In genomic region chr6:34236423-34237315, GRCh38 we compare ENCODE assay signal across 1 cellular context.
A peak's percentile ranks its signal among the peaks of the same experiment; 100 is the strongest.
TF ChIP-seq lines count a peak whose summit lies in the region.

Gene HMGA1, plus strand, starts transcription at chr6:34236873. Its CDS starts 3,908 bp downstream, at chr6:34240781.

TF ChIP-seq in HepG2, 621 proteins besides CTCF, POLR2A, EP300 and RAD21 (continued from another document and continues in another):
- TF ChIP-seq NFATC3 (CRISPR knock-in tag; IDR thresholded peaks at IDR 0.05) (no peak), NCOA1 (CRISPR knock-in tag; IDR thresholded peaks at IDR 0.05) (no peak), ZBED4 (CRISPR knock-in tag; IDR thresholded peaks at IDR 0.05; ENCODE audit: borderline replicate concordance) (no peak), KLF11 (CRISPR knock-in tag; IDR thresholded peaks at IDR 0.05) (no peak), MIER3 (CRISPR knock-in tag; IDR thresholded peaks at IDR 0.05; ENCODE audit: borderline replicate concordance) (no peak), SAFB2 (CRISPR knock-in tag; IDR thresholded peaks at IDR 0.05; ENCODE audit: borderline replicate concordance, low read depth) (peak; percentile 59; the same call in 1 of the 2 replicates), KDM5B (CRISPR knock-in tag; IDR thresholded peaks at IDR 0.05; ENCODE audit: borderline replicate concordance) (peak; percentile 74; the same call in 1 of the 2 replicates), CHD4 (IDR thresholded peaks at IDR 0.05; ENCODE audit: borderline replicate concordance, low read length) (no peak), ZNF205 (CRISPR knock-in tag; IDR thresholded peaks at IDR 0.05) (no peak), ZNF331 (CRISPR knock-in tag; IDR thresholded peaks at IDR 0.05) (0 out of 2 replicates have a peak, but pooled peaks have one; percentile 16), SAP130 (CRISPR knock-in tag; IDR thresholded peaks at IDR 0.05; ENCODE audit: low read depth) (peak; percentile 40; the same call in 1 of the 2 replicates), ZBTB14 (CRISPR knock-in tag; IDR thresholded peaks at IDR 0.05) (peak; percentile 21; the same call in 1 of the 2 replicates), PAF1 (CRISPR knock-in tag; IDR thresholded peaks at IDR 0.05) (no peak), ZNF563 (CRISPR knock-in tag; IDR thresholded peaks at IDR 0.05) (peak; percentile 71; the same call in 1 of the 2 replicates), MIXL1 (CRISPR knock-in tag; IDR thresholded peaks at IDR 0.05) (peak; percentile 68), HOXA3 (CRISPR knock-in tag; IDR thresholded peaks at IDR 0.05) (0 out of 2 replicates have a peak, but pooled peaks have one; percentile 19), ZNF704 (CRISPR knock-in tag; IDR thresholded peaks at IDR 0.05; ENCODE audit: borderline replicate concordance) (0 out of 2 replicates have a peak, but pooled peaks have one; percentile 42), HDAC1 (CRISPR knock-in tag; IDR thresholded peaks at IDR 0.05) (peak; percentile 33; the same call in 1 of the 2 replicates), CREB1 (IDR thresholded peaks at IDR 0.05) (0 out of 2 replicates have a peak, but pooled peaks have one; percentile 2), CREB1 (CRISPR knock-in tag; IDR thresholded peaks at IDR 0.05) (no peak), ZNF816 (CRISPR knock-in tag; IDR thresholded peaks at IDR 0.05; ENCODE audit: borderline replicate concordance) (no peak; the same call in 1 of the 2 replicates), ZNF766 (CRISPR knock-in tag; IDR thresholded peaks at IDR 0.05; ENCODE audit: borderline replicate concordance) (no peak; the same call in 1 of the 2 replicates), SP1 (IDR thresholded peaks at IDR 0.05) (no peak), SP1 (CRISPR knock-in tag; IDR thresholded peaks at IDR 0.05) (peak; percentile 83), ZNF557 (CRISPR knock-in tag; IDR thresholded peaks at IDR 0.05) (no peak), PCBP1 (IDR thresholded peaks at IDR 0.05; ENCODE audit: borderline replicate concordance, low read depth, low read length) (no peak), TP53 (CRISPR knock-in tag; conservative IDR thresholded peaks at IDR 0.05) (no peak), SP4 (CRISPR knock-in tag; IDR thresholded peaks at IDR 0.05) (peak; percentile 75), ZNF264 (CRISPR knock-in tag; IDR thresholded peaks at IDR 0.05) (no peak), ADNP (CRISPR knock-in tag; IDR thresholded peaks at IDR 0.05) (no peak), ZNF431 (CRISPR knock-in tag; IDR thresholded peaks at IDR 0.05; ENCODE audit: borderline replicate concordance, low read depth) (no peak), SETDB1 (CRISPR knock-in tag; IDR thresholded peaks at IDR 0.05; ENCODE audit: borderline replicate concordance) (no peak), ZMAT3 (CRISPR knock-in tag; conservative IDR thresholded peaks at IDR 0.05) (no peak), KDM3A (CRISPR knock-in tag; IDR thresholded peaks at IDR 0.05; ENCODE audit: low read depth) (no peak; the same call in 1 of the 2 replicates), CBX5 (CRISPR knock-in tag; IDR thresholded peaks at IDR 0.05; ENCODE audit: borderline replicate concordance) (no peak; the same call in 1 of the 2 replicates), HNRNPK (IDR thresholded peaks at IDR 0.05; ENCODE audit: low read depth, low read length, poor library complexity, severe bottlenecking) (no peak), ZNF18 (CRISPR knock-in tag; IDR thresholded peaks at IDR 0.05; ENCODE audit: insufficient replicate concordance) (no peak), ISX (CRISPR knock-in tag; conservative IDR thresholded peaks at IDR 0.05) (no peak), ZNF772 (CRISPR knock-in tag; IDR thresholded peaks at IDR 0.05) (0 out of 2 replicates have a peak, but pooled peaks have one; percentile 63), ZFP36L1 (CRISPR knock-in tag; IDR thresholded peaks at IDR 0.05) (0 out of 2 replicates have a peak, but pooled peaks have one; percentile 61), CBX2 (IDR thresholded peaks at IDR 0.05; ENCODE audit: low read depth, low read length) (no peak), CBX2 (CRISPR knock-in tag; IDR thresholded peaks at IDR 0.05; ENCODE audit: low read depth) (no peak), NONO (IDR thresholded peaks at IDR 0.05) (no peak), NONO (CRISPR knock-in tag; conservative IDR thresholded peaks at IDR 0.05) (no peak), SALL1 (CRISPR knock-in tag; IDR thresholded peaks at IDR 0.05) (no peak), NR0B2 (CRISPR knock-in tag; IDR thresholded peaks at IDR 0.05) (peak; percentile 54; the same call in 1 of the 2 replicates), NFKBIZ (CRISPR knock-in tag; IDR thresholded peaks at IDR 0.05) (no peak), GFI1 (CRISPR knock-in tag; IDR thresholded peaks at IDR 0.05; ENCODE audit: borderline replicate concordance) (peak; percentile 69; the same call in 1 of the 2 replicates), ZSCAN25 (CRISPR knock-in tag; IDR thresholded peaks at IDR 0.05) (no peak), ZNF34 (CRISPR knock-in tag; IDR thresholded peaks at IDR 0.05; ENCODE audit: borderline replicate concordance) (no peak), KDM2A (CRISPR knock-in tag; IDR thresholded peaks at IDR 0.05; ENCODE audit: borderline replicate concordance, low read depth) (peak; percentile 54; the same call in 1 of the 2 replicates)
- TF ChIP-seq, protein P1, sequence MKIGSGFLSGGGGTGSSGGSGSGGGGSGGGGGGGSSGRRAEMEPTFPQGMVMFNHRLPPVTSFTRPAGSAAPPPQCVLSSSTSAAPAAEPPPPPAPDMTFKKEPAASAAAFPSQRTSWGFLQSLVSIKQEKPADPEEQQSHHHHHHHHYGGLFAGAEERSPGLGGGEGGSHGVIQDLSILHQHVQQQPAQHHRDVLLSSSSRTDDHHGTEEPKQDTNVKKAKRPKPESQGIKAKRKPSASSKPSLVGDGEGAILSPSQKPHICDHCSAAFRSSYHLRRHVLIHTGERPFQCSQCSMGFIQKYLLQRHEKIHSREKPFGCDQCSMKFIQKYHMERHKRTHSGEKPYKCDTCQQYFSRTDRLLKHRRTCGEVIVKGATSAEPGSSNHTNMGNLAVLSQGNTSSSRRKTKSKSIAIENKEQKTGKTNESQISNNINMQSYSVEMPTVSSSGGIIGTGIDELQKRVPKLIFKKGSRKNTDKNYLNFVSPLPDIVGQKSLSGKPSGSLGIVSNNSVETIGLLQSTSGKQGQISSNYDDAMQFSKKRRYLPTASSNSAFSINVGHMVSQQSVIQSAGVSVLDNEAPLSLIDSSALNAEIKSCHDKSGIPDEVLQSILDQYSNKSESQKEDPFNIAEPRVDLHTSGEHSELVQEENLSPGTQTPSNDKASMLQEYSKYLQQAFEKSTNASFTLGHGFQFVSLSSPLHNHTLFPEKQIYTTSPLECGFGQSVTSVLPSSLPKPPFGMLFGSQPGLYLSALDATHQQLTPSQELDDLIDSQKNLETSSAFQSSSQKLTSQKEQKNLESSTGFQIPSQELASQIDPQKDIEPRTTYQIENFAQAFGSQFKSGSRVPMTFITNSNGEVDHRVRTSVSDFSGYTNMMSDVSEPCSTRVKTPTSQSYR (CRISPR knock-in tag; IDR thresholded peaks at IDR 0.05; ENCODE audit: borderline replicate concordance) = no peak
- TF ChIP-seq, protein P2, sequence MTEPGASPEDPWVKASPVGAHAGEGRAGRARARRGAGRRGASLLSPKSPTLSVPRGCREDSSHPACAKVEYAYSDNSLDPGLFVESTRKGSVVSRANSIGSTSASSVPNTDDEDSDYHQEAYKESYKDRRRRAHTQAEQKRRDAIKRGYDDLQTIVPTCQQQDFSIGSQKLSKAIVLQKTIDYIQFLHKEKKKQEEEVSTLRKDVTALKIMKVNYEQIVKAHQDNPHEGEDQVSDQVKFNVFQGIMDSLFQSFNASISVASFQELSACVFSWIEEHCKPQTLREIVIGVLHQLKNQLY (CRISPR knock-in tag; IDR thresholded peaks at IDR 0.05) = no peak
- TF ChIP-seq, protein P3, sequence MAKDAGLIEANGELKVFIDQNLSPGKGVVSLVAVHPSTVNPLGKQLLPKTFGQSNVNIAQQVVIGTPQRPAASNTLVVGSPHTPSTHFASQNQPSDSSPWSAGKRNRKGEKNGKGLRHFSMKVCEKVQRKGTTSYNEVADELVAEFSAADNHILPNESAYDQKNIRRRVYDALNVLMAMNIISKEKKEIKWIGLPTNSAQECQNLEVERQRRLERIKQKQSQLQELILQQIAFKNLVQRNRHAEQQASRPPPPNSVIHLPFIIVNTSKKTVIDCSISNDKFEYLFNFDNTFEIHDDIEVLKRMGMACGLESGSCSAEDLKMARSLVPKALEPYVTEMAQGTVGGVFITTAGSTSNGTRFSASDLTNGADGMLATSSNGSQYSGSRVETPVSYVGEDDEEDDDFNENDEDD (CRISPR knock-in tag; IDR thresholded peaks at IDR 0.05; ENCODE audit: borderline replicate concordance) = 0 out of 2 replicates have a peak, but pooled peaks have one; percentile 43
- TF ChIP-seq, protein P4, sequence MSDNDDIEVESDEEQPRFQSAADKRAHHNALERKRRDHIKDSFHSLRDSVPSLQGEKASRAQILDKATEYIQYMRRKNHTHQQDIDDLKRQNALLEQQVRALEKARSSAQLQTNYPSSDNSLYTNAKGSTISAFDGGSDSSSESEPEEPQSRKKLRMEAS (IDR thresholded peaks at IDR 0.05) = peak; percentile 47
- TF ChIP-seq, protein P5, sequence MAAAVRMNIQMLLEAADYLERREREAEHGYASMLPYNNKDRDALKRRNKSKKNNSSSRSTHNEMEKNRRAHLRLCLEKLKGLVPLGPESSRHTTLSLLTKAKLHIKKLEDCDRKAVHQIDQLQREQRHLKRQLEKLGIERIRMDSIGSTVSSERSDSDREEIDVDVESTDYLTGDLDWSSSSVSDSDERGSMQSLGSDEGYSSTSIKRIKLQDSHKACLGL (CRISPR knock-in tag; IDR thresholded peaks at IDR 0.05) = peak; percentile 23; the same call in 1 of the 2 replicates
- TF ChIP-seq, protein P6, sequence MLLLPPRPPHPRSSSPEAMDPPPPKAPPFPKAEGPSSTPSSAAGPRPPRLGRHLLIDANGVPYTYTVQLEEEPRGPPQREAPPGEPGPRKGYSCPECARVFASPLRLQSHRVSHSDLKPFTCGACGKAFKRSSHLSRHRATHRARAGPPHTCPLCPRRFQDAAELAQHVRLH (CRISPR knock-in tag; IDR thresholded peaks at IDR 0.05; ENCODE audit: borderline replicate concordance, low read depth) = no peak; the same call in 1 of the 2 replicates
